ENCODE assay signal across 12 cellular contexts in the genomic region with DNA sequence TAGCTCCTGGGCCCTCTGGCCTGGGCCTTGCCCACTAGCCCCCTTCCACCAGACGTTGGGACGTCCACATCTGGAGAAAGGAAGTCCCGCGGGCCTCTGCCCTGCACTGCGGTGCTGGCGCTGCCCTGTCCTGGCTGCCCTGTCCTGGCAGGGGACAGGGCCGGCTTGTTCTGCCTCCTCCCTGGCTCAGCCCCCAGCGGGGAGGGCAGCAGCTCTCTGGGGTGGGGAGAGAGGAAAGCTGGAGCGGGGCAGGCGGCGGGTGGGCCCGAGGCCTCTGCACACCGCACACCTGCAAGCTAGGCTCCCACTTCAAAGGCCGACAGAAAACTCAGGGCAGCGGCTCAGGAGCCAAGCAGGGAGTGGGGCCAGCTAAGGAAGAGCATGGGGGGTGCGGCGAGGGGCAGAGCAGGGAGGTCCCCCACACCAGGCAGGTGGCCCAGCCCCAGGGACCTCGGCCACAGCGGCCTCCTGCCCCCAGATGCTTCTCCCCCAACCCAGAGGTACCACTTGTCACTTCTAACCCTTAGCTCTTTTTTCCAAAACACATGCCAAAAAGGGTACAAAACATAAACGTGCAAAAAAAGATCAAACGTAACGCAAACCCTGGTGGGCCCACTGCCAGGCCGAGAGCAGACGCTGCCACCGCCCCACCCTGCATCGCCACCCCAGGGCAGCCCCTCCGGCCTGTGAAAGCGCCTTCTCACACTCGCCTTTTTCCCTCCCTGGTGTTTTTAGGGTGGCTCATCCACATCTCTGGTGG. TPM values are rescaled to one million over a fixed set of nuclear protein-coding genes. Genes with fewer than 3 reads are reported as not detected.
DNase-seq lines count a peak whose midpoint lies in the region; ATAC-seq and TF ChIP-seq lines count a peak whose summit lies in the region.
"Had no signal": no experiment of that assay in that cellular context is flagged by ENCODE, and none has a peak within 500 bp of the region (broad histone marks: within the 10 kb centered on the region; RNA-seq: fewer than 3 reads in every experiment).

No MANE protein-coding gene starts in this region.

- H3K27ac ChIP-seq in heart right ventricle: no peak overlapping the region
- H3K27ac ChIP-seq in substantia nigra (ENCODE audit: low read depth, low read length, poor library complexity, severe bottlenecking): no peak overlapping the region
- H3K27ac ChIP-seq: ascending aorta had no signal

- peaks cover 5 to 12% of the 10 kb centered on the region in 2 donors for H3K27me3 Mint-ChIP-seq in natural killer cell (ENCODE audit: low read depth in 2 of 2)

- ATAC-seq in heart right ventricle: no peak
- ATAC-seq in natural killer cell: no peak
- no peak for ATAC-seq in HG03280 (IDR thresholded peaks at IDR 0.05; ENCODE audit: unreplicated experiment)

- peaks cover 3 to 23% (median 14%) of the 10 kb centered on the region in 9 donors for H3K4me1 ChIP-seq in heart right ventricle
- H3K4me1 ChIP-seq: BE2C had no signal

- H3K27ac Mint-ChIP-seq in natural killer cell: no peak overlapping the region

- no peaks in the 10 kb centered on the region for H3K36me3 ChIP-seq in heart right ventricle
- H3K36me3 ChIP-seq: BE2C had no signal

- TF ChIP-seq CTCF in heart right ventricle (IDR thresholded peaks at IDR 0.05) (no peak), natural killer cell (IDR thresholded peaks at IDR 0.05) (no peak)

- H3K4me3 Mint-ChIP-seq in natural killer cell: no peak overlapping the region

- DNase-seq in cardiac septum (ENCODE audit: low spot score) (peak; percentile 57), heart right ventricle (no peak), ecto neural progenitor cell (ENCODE audit: low spot score) (peak; percentile 36), natural killer cell (peak; percentile 13), ureter (ENCODE audit: low spot score) (peak; percentile 38), substantia nigra (lab: John Stamatoyannopoulos, UW) (no peak), dermis blood vessel endothelial cell (no peak)
- DNase-seq: BE2C, NCI-H82, SHP77 had no signal

- H3K9me3 ChIP-seq in heart right ventricle: no peaks in the 10 kb centered on the region
- H3K9me3 ChIP-seq: ascending aorta, BE2C had no signal

- peaks cover 0 to 17% of the 10 kb centered on the region in 2 donors for H3K4me1 Mint-ChIP-seq in natural killer cell

- H3K9me3 Mint-ChIP-seq in natural killer cell: no peaks in the 10 kb centered on the region

- 78 to 84% methylated on average over 29 of the region's 29 CpGs for WGBS in heart right ventricle, 2 donors

- intact Hi-C loops in cardiac septum (cut with DNase I): no loop called here
- intact Hi-C loops in heart right ventricle (cut with DNase I): no loop called here
- intact Hi-C loops in natural killer cell (cut with micrococcal nuclease): no loop called here

- H3K27me3 ChIP-seq in heart right ventricle: no peaks in the 10 kb centered on the region
- H3K27me3 ChIP-seq: ascending aorta, BE2C had no signal

- H3K36me3 Mint-ChIP-seq in natural killer cell: no peaks in the 10 kb centered on the region

- no peak overlapping the region for H3K4me3 ChIP-seq in heart right ventricle
- H3K4me3 ChIP-seq: ascending aorta had no signal

RNA-seq across cellular contexts. Expression of gene SNED1, which starts 13.5 kb away (rescaled TPM):
- 9.7 TPM for total RNA-seq in cardiac septum
- 10 to 100 TPM in 1 of 10 donors, 1 to 10 TPM in 9; 3.9 to 12.7 (median 6.3) TPM for total RNA-seq in heart right ventricle
- 1 to 10 TPM; 4.2 to 6.9 TPM for polyA plus RNA-seq in heart right ventricle
- 1 to 10 TPM in 2 of 3 donors, under 1 TPM in 1; 0.97 to 4.9 (median 2.5) TPM for total RNA-seq in natural killer cell
- total RNA-seq in ureter: 41.8 TPM
- 23.4 and 25.2 TPM in 2 replicates for total RNA-seq in dermis blood vessel endothelial cell

Comparison
In these comparisons a context has a peak if more than half of its experiments do, and no peak if none do; other contexts are left out.
1. DNase-seq: peak in cardiac septum (single experiment), ecto neural progenitor cell (single experiment), natural killer cell (single experiment) and ureter (single experiment); none in heart right ventricle (0 of 2), substantia nigra (0 of 49) and dermis blood vessel endothelial cell (single experiment).